ENCODE assay signal across 9 cellular contexts in the genomic region with DNA sequence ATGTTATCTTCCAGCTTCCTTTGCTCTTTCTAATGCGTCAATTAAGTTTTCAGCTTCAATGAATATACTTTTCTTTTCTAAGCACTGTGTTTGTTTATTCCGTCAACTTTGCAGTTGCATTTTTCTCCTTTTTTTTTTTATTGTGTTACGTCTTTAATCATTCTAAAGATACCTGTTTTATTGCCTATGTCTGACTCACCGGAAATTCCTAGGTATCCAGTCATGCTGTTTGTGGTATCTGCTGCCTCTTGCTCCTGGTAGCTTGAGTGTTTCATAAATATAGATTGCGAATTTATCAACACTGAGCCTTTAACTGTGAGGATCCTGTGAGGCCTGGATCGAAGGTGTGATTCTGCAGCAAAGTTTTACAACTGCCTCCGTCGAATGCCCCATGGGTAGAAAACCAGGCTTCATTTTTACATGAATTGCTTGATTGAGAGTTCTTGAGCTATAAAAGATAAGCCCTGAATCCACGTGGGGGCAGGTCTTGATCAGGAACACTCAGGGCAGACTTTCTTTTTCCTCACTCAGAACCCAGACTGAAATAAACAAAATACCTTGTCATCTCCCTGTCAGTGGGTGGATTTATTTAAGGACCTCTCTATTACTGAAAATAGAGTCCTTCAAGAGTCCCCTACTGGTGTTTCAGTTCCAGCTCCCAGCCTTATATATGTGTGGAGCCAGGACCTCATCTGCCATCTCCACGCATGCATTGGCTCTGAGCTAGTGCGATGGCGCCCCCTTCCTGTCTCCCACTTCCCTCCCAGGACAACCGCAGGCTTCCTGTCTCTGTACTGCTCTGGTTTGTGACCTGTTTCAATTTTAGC.
DNase-seq lines count a peak whose midpoint lies in the region; ATAC-seq and TF ChIP-seq lines count a peak whose summit lies in the region.
"Had no signal": no experiment of that assay in that cellular context is flagged by ENCODE, and none has a peak within 500 bp of the region (broad histone marks: within the 10 kb centered on the region; RNA-seq: fewer than 3 reads in every experiment).

No MANE protein-coding gene starts in this region.

- H3K4me3 ChIP-seq in HFF-Myc (replicated peaks; ENCODE audit: low read depth, low read length) (no peak overlapping the region), PC-9 (peak overlapping the region; percentile 44), coronary artery (no peak overlapping the region)

- DNase-seq in NCI-H524 (lab: John Stamatoyannopoulos, UW) (peak; percentile 32 to 57), NCI-H524 treated with DMSO at 0.1 percent for 48 hours (lab: John Stamatoyannopoulos, UW) (no peak), HFF-Myc (ENCODE audit: extremely low read depth, low read depth) (peak; percentile 75), PC-9 (peak; percentile 59 to 96), ecto neural progenitor cell (ENCODE audit: low spot score) (peak; percentile 57), coronary artery (ENCODE audit: low spot score) (no peak)
- peak; percentile 66 for DNase-seq in natural killer cell treated with Interleukin-12 subunit alpha and Interleukin-12 subunit beta and Interleukin-15 and Interleukin-18, amount 100 ng/mL, for 72 hours (ENCODE audit: low spot score)
- no peak for DNase-seq in stimulated activated naive CD4-positive, alpha-beta T cell treated with Interleukin-2 at 50 U/mL for 16 hours (lab: John Stamatoyannopoulos, UW)

- H3K4me3 Mint-ChIP-seq in natural killer cell treated with Interleukin-12 subunit alpha and Interleukin-12 subunit beta and Interleukin-15 and Interleukin-18, amount 100 ng/mL, for 72 hours: peak overlapping the region; percentile 64
- H3K4me3 Mint-ChIP-seq: activated naive CD8-positive, alpha-beta T cell had no signal

- no peaks in the 10 kb centered on the region for H3K36me3 Mint-ChIP-seq in natural killer cell treated with Interleukin-12 subunit alpha and Interleukin-12 subunit beta and Interleukin-15 and Interleukin-18, amount 100 ng/mL, for 72 hours

- peak overlapping the region; percentile 14 to 61 for H3K27ac Mint-ChIP-seq in natural killer cell treated with Interleukin-12 subunit alpha and Interleukin-12 subunit beta and Interleukin-15 and Interleukin-18, amount 100 ng/mL, for 72 hours
- H3K27ac Mint-ChIP-seq: activated naive CD8-positive, alpha-beta T cell had no signal

- H3F3A ChIP-seq in PC-9 (ENCODE audit: insufficient read depth, low read depth): peaks cover 24% of the 10 kb centered on the region

- ATAC-seq in natural killer cell treated with Interleukin-12 subunit alpha and Interleukin-12 subunit beta and Interleukin-15 and Interleukin-18, amount 100 ng/mL, for 72 hours: peak; percentile 77 to 81

- POLR2A ChIA-PET in PC-9 (lab: Charles Lee; ENCODE audit: unreplicated experiment): interaction anchor here (0.6 to 1.1 kb wide), 10 partner anchors 10 to 1502 kb away, joined by 3 to 13 read pairs (median 6); partner anchors contain the start of gene GCLC

- peak overlapping the region; percentile 66 for H3K4me2 ChIP-seq in PC-9

- no peaks in the 10 kb centered on the region for H4K20me1 ChIP-seq in PC-9 (ENCODE audit: insufficient read depth)

- H3K9me3 ChIP-seq in PC-9 (ENCODE audit: insufficient read depth, low read depth): peaks cover 12% of the 10 kb centered on the region; the same call in 1 of the 2 replicates

- H3K27me3 ChIP-seq in PC-9 (ENCODE audit: insufficient read depth, low read depth): no peaks in the 10 kb centered on the region

- no peaks in the 10 kb centered on the region for H3K36me3 ChIP-seq in PC-9 (ENCODE audit: low read depth)

- intact Hi-C loops in PC-9 (cut with micrococcal nuclease; ENCODE audit: unreplicated experiment): loop anchor here (1.0 to 2.0 kb wide), 3 partner anchors 60 to 222 kb away; no protein-coding TSS in a partner anchor

- H3K4me1 Mint-ChIP-seq in natural killer cell treated with Interleukin-12 subunit alpha and Interleukin-12 subunit beta and Interleukin-15 and Interleukin-18, amount 100 ng/mL, for 72 hours (ENCODE audit: low read depth in 2 of 2): peaks cover 30 to 33% of the 10 kb centered on the region in 2 donors

- H3K9me2 ChIP-seq in PC-9 (ENCODE audit: insufficient read depth): no peaks in the 10 kb centered on the region

- TF ChIP-seq CTCF in HFF-Myc (IDR thresholded peaks at IDR 0.05; ENCODE audit: low read depth, low read length, missing control alignments): peak; percentile 68
- TF ChIP-seq CTCF in PC-9 (conservative IDR thresholded peaks at IDR 0.05): peak; percentile 61
- TF ChIP-seq CTCF in coronary artery (IDR thresholded peaks at IDR 0.05): no peak

- H2AFZ ChIP-seq in PC-9: peak overlapping the region; percentile 73

- CTCF ChIA-PET in PC-9 (lab: Charles Lee): interaction anchor here (0.6 to 1.8 kb wide), 8 partner anchors 9 to 1959 kb away, joined by 3 to 16 read pairs (median 4); no protein-coding TSS in a partner anchor

- H3K4me1 ChIP-seq in PC-9 (replicated peaks; ENCODE audit: insufficient read depth): peaks cover 53% of the 10 kb centered on the region

- peaks cover 4 to 7% of the 10 kb centered on the region in 2 donors for H3K27me3 Mint-ChIP-seq in natural killer cell treated with Interleukin-12 subunit alpha and Interleukin-12 subunit beta and Interleukin-15 and Interleukin-18, amount 100 ng/mL, for 72 hours

- H3K9me3 Mint-ChIP-seq in natural killer cell treated with Interleukin-12 subunit alpha and Interleukin-12 subunit beta and Interleukin-15 and Interleukin-18, amount 100 ng/mL, for 72 hours: no peaks in the 10 kb centered on the region

- H3K27ac ChIP-seq in PC-9 (peak overlapping the region; percentile 95), coronary artery (no peak overlapping the region)

- BruUV-seq in PC-9 (replicated peaks; lab: Mats Ljungman, UMichigan): TSS peak; percentile 99

- no peaks in the 10 kb centered on the region for H3K79me2 ChIP-seq in PC-9 (ENCODE audit: low read depth)

Comparison
In these comparisons a context has a peak if more than half of its experiments do, and no peak if none do; other contexts are left out.
1. DNase-seq: peak in NCI-H524 (2 of 2), HFF-Myc (single experiment), PC-9 (2 of 2), ecto neural progenitor cell (single experiment) and natural killer cell treated with Interleukin-12 subunit alpha and Interleukin-12 subunit beta and Interleukin-15 and Interleukin-18, amount 100 ng/mL, for 72 hours (single experiment); none in NCI-H524 treated with DMSO at 0.1 percent for 48 hours (single experiment), coronary artery (single experiment) and stimulated activated naive CD4-positive, alpha-beta T cell treated with Interleukin-2 at 50 U/mL for 16 hours (single experiment).